9 cellular contexts compared by ENCODE assay signal in the genomic region with DNA sequence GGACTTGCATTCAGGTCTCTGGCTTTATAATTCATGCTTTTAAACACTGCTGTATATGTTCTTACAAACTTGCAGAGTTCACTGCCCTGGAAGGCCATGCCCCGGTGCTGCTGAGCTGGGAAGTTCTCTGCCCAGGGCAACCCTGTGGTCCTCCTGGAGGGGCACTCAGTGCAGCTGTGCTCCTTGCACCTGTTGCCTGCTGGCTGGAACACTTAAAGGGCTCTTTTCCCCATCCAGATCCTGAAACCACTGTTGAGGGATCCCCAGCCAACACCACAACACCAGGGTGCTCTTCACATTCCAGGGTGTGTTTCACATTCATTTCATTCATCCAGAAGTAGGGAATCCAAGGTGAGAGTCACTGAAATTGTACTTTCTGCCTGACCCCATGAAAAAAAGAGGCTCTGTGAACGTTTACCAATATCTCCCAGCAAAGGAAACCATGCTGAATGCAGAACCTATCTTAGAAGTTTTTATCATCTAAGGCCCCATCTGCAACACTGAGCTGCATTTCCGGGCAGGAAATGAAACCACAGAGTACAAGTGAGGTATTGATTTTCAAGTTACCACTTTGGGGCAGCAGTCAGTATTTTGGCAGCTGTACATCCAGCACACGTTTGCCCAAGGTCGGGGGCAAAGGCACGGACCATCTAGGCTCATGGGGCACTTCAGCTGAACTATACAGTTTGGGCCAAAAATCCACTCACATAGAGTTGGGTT. TPM values are rescaled to one million over a fixed set of nuclear protein-coding genes. Genes with fewer than 3 reads are reported as not detected.
DNase-seq lines count a peak whose midpoint lies in the region; ATAC-seq and TF ChIP-seq lines count a peak whose summit lies in the region.
"Had no signal": no experiment of that assay in that cellular context is flagged by ENCODE, and none has a peak within 500 bp of the region (broad histone marks: within the 10 kb centered on the region; RNA-seq: fewer than 3 reads in every experiment).

No MANE protein-coding gene starts in this region.

- no peak for TF ChIP-seq POLR2A in stomach (IDR thresholded peaks at IDR 0.05)

- DNase-seq in NCI-H2107 (lab: John Stamatoyannopoulos, UW), result peak; percentile 52
- peak; percentile 37 for DNase-seq in activated T-helper 1 cell treated with Interleukin-2 at 50 U/mL for 16 hours (ENCODE audit: low read depth)
- DNase-seq in stomach, result no peak
- DNase-seq in amygdala (lab: John Stamatoyannopoulos, UW), result no peak
- no peak for DNase-seq in dedifferentiated amniotic fluid mesenchymal stem cell (ENCODE audit: extremely low spot score)
- DNase-seq in NCI-H774 (lab: John Stamatoyannopoulos, UW), result no peak

- H3K27ac ChIP-seq in stomach, result peak overlapping the region; percentile 9 to 61 (median 34)
- H3K27ac ChIP-seq: thoracic aorta had no signal

- no peaks in the 10 kb centered on the region for H3K36me3 ChIP-seq in stomach
- H3K36me3 ChIP-seq: thoracic aorta had no signal

- H3K27me3 ChIP-seq in stomach, result no peaks in the 10 kb centered on the region

- H3K4me3 ChIP-seq in stomach, result no peak overlapping the region
- H3K4me3 ChIP-seq: thoracic aorta had no signal

- TF ChIP-seq EP300 in stomach (IDR thresholded peaks at IDR 0.05), result no peak

- WGBS in stomach, 5 donors, result 35 to 52% (median 43%) methylated on average over 6 of the region's 6 CpGs

- H3K9me3 ChIP-seq in stomach, result peaks cover 0 to 4% (median 0%) of the 10 kb centered on the region in 4 donors
- H3K9me3 ChIP-seq: thoracic aorta had no signal

- peak; percentile 85 for ATAC-seq in GM18873 (IDR thresholded peaks at IDR 0.05; ENCODE audit: low FRiP score, unreplicated experiment)
- ATAC-seq in HG02610 (IDR thresholded peaks at IDR 0.05; ENCODE audit: unreplicated experiment), result peak; percentile 47

- H3K4me1 ChIP-seq in stomach, result peaks cover 0 to 6% (median 0%) of the 10 kb centered on the region in 4 donors

- no peak for TF ChIP-seq CTCF in stomach (IDR thresholded peaks at IDR 0.05)

- intact Hi-C loops in stomach (cut with DNase I; ENCODE audit: low total_unique reads), result no loop called here

RNA-seq across cellular contexts. Expression of a gene that starts 16.4 kb away (rescaled TPM):
- total RNA-seq in stomach, result 10 to 100 TPM in 4 of 5 donors, 1 to 10 TPM in 1; 4.1 to 36.8 (median 16.2) TPM
- polyA plus RNA-seq in stomach, result 10 to 100 TPM in 2 of 3 donors, 1 to 10 TPM in 1; 6.8 to 17.3 (median 11.0) TPM

Comparison
In these comparisons a context has a peak if more than half of its experiments do, and no peak if none do; other contexts are left out.
1. DNase-seq: peak in NCI-H2107 (single experiment) and activated T-helper 1 cell treated with Interleukin-2 at 50 U/mL for 16 hours (single experiment); none in stomach (single experiment), amygdala (0 of 56), dedifferentiated amniotic fluid mesenchymal stem cell (single experiment) and NCI-H774 (single experiment).